In genomic region chr1:186325239-186325638, GRCh38 we compare ENCODE assay signal across 10 cellular contexts. TPM values are rescaled to one million over a fixed set of nuclear protein-coding genes. Genes with fewer than 3 reads are reported as not detected.
DNase-seq lines count a peak whose midpoint lies in the region; ATAC-seq and TF ChIP-seq lines count a peak whose summit lies in the region.
"Had no signal": no experiment of that assay in that cellular context is flagged by ENCODE, and none has a peak within 500 bp of the region (broad histone marks: within the 10 kb centered on the region; RNA-seq: fewer than 3 reads in every experiment).

No MANE protein-coding gene starts in this region.

- WGBS in endodermal cell (ENCODE audit: insufficient coverage in 1 of 2, insufficient read length in 1 of 2), 2 experiments, result 94% methylated on average over 2 of the region's 2 CpGs; no CpG with 5 or more reads in 1 of the 2 experiments
- 94 to 95% methylated on average over 2 of the region's 2 CpGs for WGBS in sigmoid colon, 2 donors

- no peaks in the 10 kb centered on the region for H3K9me3 Mint-ChIP-seq in endodermal cell

- intact Hi-C loops in sigmoid colon (cut with DNase I), result loop anchor here (10.0 kb wide), 1 partner anchor 70 kb away; no protein-coding TSS in a partner anchor

- H3K27me3 Mint-ChIP-seq in endodermal cell (ENCODE audit: insufficient read depth), result no peaks in the 10 kb centered on the region

- TF ChIP-seq CTCF in endodermal cell (conservative IDR thresholded peaks at IDR 0.05), result peak; percentile 63
- TF ChIP-seq CTCF in sigmoid colon (IDR thresholded peaks at IDR 0.05), result no peak

- no peak overlapping the region for H3K27ac Mint-ChIP-seq in endodermal cell

- ATAC-seq in HG02840 (IDR thresholded peaks at IDR 0.05; ENCODE audit: low FRiP score, unreplicated experiment) (no peak), GM19328 (IDR thresholded peaks at IDR 0.05; ENCODE audit: unreplicated experiment) (no peak)

- no peaks in the 10 kb centered on the region for H3K9me3 ChIP-seq in NT2/D1 (ENCODE audit: insufficient read depth, low read length)
- no peaks in the 10 kb centered on the region for H3K9me3 ChIP-seq in endodermal cell (ENCODE audit: control insufficient read depth, low read length)
- no peaks in the 10 kb centered on the region for H3K9me3 ChIP-seq in sigmoid colon

- peaks cover 54% of the 10 kb centered on the region for H3K36me3 Mint-ChIP-seq in endodermal cell (ENCODE audit: low read depth)

- H3K4me3 ChIP-seq in NT2/D1 (ENCODE audit: insufficient read length, low read depth), result no peak overlapping the region
- H3K4me3 ChIP-seq in endodermal cell (ENCODE audit: low read length), result no peak overlapping the region
- H3K4me3 ChIP-seq in sigmoid colon, result no peak overlapping the region

- H3K36me3 ChIP-seq in NT2/D1 (ENCODE audit: insufficient read depth, insufficient read length, low read length) (peaks cover 94% of the 10 kb centered on the region), endodermal cell (ENCODE audit: control insufficient read depth, insufficient read depth, low read length) (peaks cover 82% of the 10 kb centered on the region), sigmoid colon (peaks cover 12 to 96% (median 36%) of the 10 kb centered on the region in 4 donors)

- H3K27ac ChIP-seq in endodermal cell (ENCODE audit: low read depth, low read length) (no peak overlapping the region), sigmoid colon (no peak overlapping the region)

- DNase-seq in A172 (ENCODE audit: low spot score), result peak; percentile 12
- peak; percentile 51 for DNase-seq in ELR (ENCODE audit: low read depth)
- DNase-seq in NT2/D1 (ENCODE audit: low read depth, low spot score), result peak; percentile 8
- no peak for DNase-seq in endodermal cell
- no peak for DNase-seq in sigmoid colon
- DNase-seq in stimulated activated CD4-positive, alpha-beta T cell treated with anti-CD3 and anti-CD28 coated beads, Interleukin-2, amount 100 ng/mL, for 48 hours, result no peak
- DNase-seq: activated CD8-positive, alpha-beta memory T cell treated with anti-CD3 and anti-CD28 coated beads, Interleukin-2, amount 50 U/mL, for 48 hours; NCI-H510A treated with DMSO at 0.1 percent for 48 hours had no signal

- no peaks in the 10 kb centered on the region for H3K4me1 Mint-ChIP-seq in endodermal cell

- TF ChIP-seq EP300 in sigmoid colon (IDR thresholded peaks at IDR 0.05), result no peak

- no peaks in the 10 kb centered on the region for H3K27me3 ChIP-seq in NT2/D1 (ENCODE audit: insufficient read depth, insufficient read length)
- no peaks in the 10 kb centered on the region for H3K27me3 ChIP-seq in endodermal cell (ENCODE audit: control insufficient read depth, insufficient read depth, low read length, poor library complexity, severe bottlenecking)
- H3K27me3 ChIP-seq in sigmoid colon, result no peaks in the 10 kb centered on the region

- H3K4me1 ChIP-seq in NT2/D1 (ENCODE audit: insufficient read depth, insufficient read length) (no peaks in the 10 kb centered on the region), endodermal cell (ENCODE audit: control insufficient read depth, insufficient read depth, low read length) (no peaks in the 10 kb centered on the region), sigmoid colon (no peaks in the 10 kb centered on the region)

- H3K9ac ChIP-seq in NT2/D1 (ENCODE audit: insufficient read length, low read depth), result no peak overlapping the region
- H3K9ac ChIP-seq in endodermal cell (ENCODE audit: extremely low read depth, low read length, poor library complexity, severe bottlenecking), result no peak overlapping the region

- H3K4me3 Mint-ChIP-seq in endodermal cell, result no peak overlapping the region

- no peak for TF ChIP-seq POLR2A in sigmoid colon (IDR thresholded peaks at IDR 0.05)

RNA-seq across cellular contexts. Expression of gene PRG4, which starts 29.2 kb away (rescaled TPM):
- total RNA-seq in A172 (2014; rRNA removed; shearing (Covaris generic)), result 0.07 TPM in 1 of 2 replicates, not detected in the other
- total RNA-seq in endodermal cell, result not detected
- polyA plus RNA-seq in endodermal cell (2013, experiment 1 of 2), result not detected
- not detected for polyA plus RNA-seq in endodermal cell (2013, experiment 2 of 2)
- total RNA-seq in sigmoid colon, result 1 to 10 TPM in 1 of 4 donors, under 1 TPM in 2, not detected in 1; under 0.01 to 3.6 (median 0.81) TPM
- under 1 TPM; under 0.01 to 0.23 (median 0.23) TPM for polyA plus RNA-seq in sigmoid colon

RNA-seq across cellular contexts. Expression of gene TPR, which starts 49.8 kb away (rescaled TPM):
- total RNA-seq in A172 (2014; rRNA removed; shearing (Covaris generic)), result 68.6 and 82.5 TPM in 2 replicates
- total RNA-seq in endodermal cell (100 to 1,000 TPM; 120 to 124 TPM), sigmoid colon (10 to 100 TPM; 63.2 to 80.6 (median 72.1) TPM)
- polyA plus RNA-seq in endodermal cell (2013, experiment 1 of 2), result 75.0 TPM
- polyA plus RNA-seq in endodermal cell (2013, experiment 2 of 2), result 71.7 TPM
- polyA plus RNA-seq in sigmoid colon, result 10 to 100 TPM in 1 of 3 donors, 1 to 10 TPM in 2; 5.1 to 26.3 (median 9.6) TPM

RNA-seq across cellular contexts. Expression of gene ODR4, which starts 50.4 kb away (rescaled TPM):
- total RNA-seq in A172 (2014; rRNA removed; shearing (Covaris generic)), result 16.5 and 20.4 TPM in 2 replicates
- total RNA-seq in endodermal cell (10 to 100 TPM; 20.8 to 22.5 TPM), sigmoid colon (10 to 100 TPM in 3 of 4 donors, 1 to 10 TPM in 1; 9.0 to 24.4 (median 18.5) TPM)
- polyA plus RNA-seq in endodermal cell (2013, experiment 1 of 2), result 23.5 TPM
- 23.8 TPM for polyA plus RNA-seq in endodermal cell (2013, experiment 2 of 2)
- polyA plus RNA-seq in sigmoid colon, result 1 to 10 TPM; 4.2 to 8.8 (median 4.6) TPM

Comparison
In these comparisons a context has a peak if more than half of its experiments do, and no peak if none do; other contexts are left out.
1. DNase-seq: peak in A172 (single experiment), ELR (single experiment) and NT2/D1 (single experiment); none in endodermal cell (single experiment), sigmoid colon (single experiment) and stimulated activated CD4-positive, alpha-beta T cell treated with anti-CD3 and anti-CD28 coated beads, Interleukin-2, amount 100 ng/mL, for 48 hours (0 of 2).